ENCODE assay signal across 1 cellular context in genomic region chr15:84910928-84911623, GRCh38.
TF ChIP-seq lines count a peak whose summit lies in the region.

No MANE protein-coding gene starts in this region.

TF ChIP-seq in HCT116, 20 proteins besides CTCF, POLR2A, EP300 and RAD21 (continued from another document):
- TF ChIP-seq REST (IDR thresholded peaks at IDR 0.05; ENCODE audit: low read depth): no peak
- TF ChIP-seq ZBTB33 (IDR thresholded peaks at IDR 0.05; ENCODE audit: extremely low read depth, insufficient replicate concordance, low read length): no peak
TF ChIP-seq in HCT116: peak in this region for 0.
